Comparison of ENCODE assay signal across 8 cellular contexts in the genomic region with DNA sequence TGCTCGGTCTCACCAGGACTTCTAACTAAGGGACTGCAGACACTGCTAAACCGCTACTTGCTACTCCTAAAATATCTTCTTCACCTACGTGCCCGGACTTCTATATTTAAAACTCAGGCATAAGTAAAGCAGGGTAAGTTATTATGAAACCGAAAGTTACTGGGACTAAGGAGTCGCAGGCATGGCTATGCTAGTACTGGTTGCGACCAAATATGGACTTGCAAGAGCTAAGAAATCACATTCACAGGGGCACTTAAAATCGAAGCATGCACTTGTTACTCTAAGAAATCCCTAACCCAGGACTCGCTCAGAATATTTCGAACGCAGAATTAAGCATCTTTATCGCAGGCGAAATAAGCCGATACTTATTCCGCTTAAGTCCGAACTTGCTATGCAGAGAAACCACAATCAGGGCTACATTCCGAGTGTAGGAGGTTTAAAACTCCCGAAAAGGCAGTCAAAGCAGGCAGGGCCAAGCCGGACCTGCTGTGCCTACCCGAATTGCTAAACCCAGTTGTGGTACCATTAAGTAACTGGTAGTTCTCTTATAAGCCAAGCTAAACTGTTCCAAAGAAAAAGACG. TPM values are rescaled to one million over a fixed set of nuclear protein-coding genes. Genes with fewer than 3 reads are reported as not detected.
A peak's percentile ranks its signal among the peaks of the same experiment; 100 is the strongest.
DNase-seq lines count a peak whose midpoint lies in the region; ATAC-seq and TF ChIP-seq lines count a peak whose summit lies in the region.

No MANE protein-coding gene starts in this region.

- H3K36me3 Mint-ChIP-seq in activated naive CD4-positive, alpha-beta T cell treated with anti-CD3 and anti-CD28 coated beads, Interleukin-2, amount 50 U/mL, for 72 hours, result peaks cover 0 to 18% of the 10 kb centered on the region in 2 donors

- H3K4me3 ChIP-seq in Karpas-422 (ENCODE audit: low read length) (no peak overlapping the region), tibial artery (peak overlapping the region; percentile 29 to 72)

- no peaks in the 10 kb centered on the region for H3K9me3 Mint-ChIP-seq in activated naive CD4-positive, alpha-beta T cell treated with anti-CD3 and anti-CD28 coated beads, Interleukin-2, amount 50 U/mL, for 72 hours

- H3K9me3 ChIP-seq in Karpas-422 (ENCODE audit: low read length), result no peaks in the 10 kb centered on the region
- no peaks in the 10 kb centered on the region for H3K9me3 ChIP-seq in tibial artery

- H3K9me2 ChIP-seq in Karpas-422 (replicated peaks; ENCODE audit: insufficient read depth, low read length), result no peaks in the 10 kb centered on the region

- peak overlapping the region; percentile 31 to 98 for H3K27ac Mint-ChIP-seq in activated naive CD4-positive, alpha-beta T cell treated with anti-CD3 and anti-CD28 coated beads, Interleukin-2, amount 50 U/mL, for 72 hours

- H3K27me3 ChIP-seq in Karpas-422 (ENCODE audit: low read length) (no peaks in the 10 kb centered on the region), tibial artery (no peaks in the 10 kb centered on the region)

- TF ChIP-seq CTCF in tibial artery (IDR thresholded peaks at IDR 0.05), result no peak

- no peak overlapping the region for H3K9ac ChIP-seq in Karpas-422 (ENCODE audit: low read length)

- no peaks in the 10 kb centered on the region for H4K20me1 ChIP-seq in Karpas-422 (ENCODE audit: insufficient read depth, low read depth, low read length)

- intact Hi-C loops in tibial artery (cut with DNase I; ENCODE audit: low total_unique reads), result loop anchor here (2.0 kb wide), 1 partner anchor 43 kb away; no protein-coding TSS in a partner anchor

- H3K27ac ChIP-seq in Karpas-422 (ENCODE audit: low read length), result no peak overlapping the region
- H3K27ac ChIP-seq in tibial artery, result peak overlapping the region; percentile 32 to 48

- no peaks in the 10 kb centered on the region for H3K36me3 ChIP-seq in Karpas-422 (ENCODE audit: insufficient read depth, low read length)
- no peaks in the 10 kb centered on the region for H3K36me3 ChIP-seq in tibial artery

- ATAC-seq in activated CD4-positive, CD25-positive, alpha-beta regulatory T cell treated with anti-CD3 and anti-CD28 coated beads, Interleukin-2, amount 50 U/mL, for 24 hours, result peak; percentile 9 to 12
- ATAC-seq in activated naive CD4-positive, alpha-beta T cell treated with anti-CD3 and anti-CD28 coated beads, Interleukin-2, amount 50 U/mL, for 72 hours, result peak; percentile 22 to 35
- no peak for ATAC-seq in HG03045 (IDR thresholded peaks at IDR 0.05; ENCODE audit: unreplicated experiment)

- H3K4me1 ChIP-seq in Karpas-422 (ENCODE audit: low read length) (peaks cover 20% of the 10 kb centered on the region), tibial artery (peaks cover 0 to 8% (median 0%) of the 10 kb centered on the region in 4 donors)

- H3K79me2 ChIP-seq in Karpas-422 (ENCODE audit: low read length), result no peaks in the 10 kb centered on the region

- DNase-seq in activated CD4-positive, CD25-positive, alpha-beta regulatory T cell treated with anti-CD3 and anti-CD28 coated beads, Interleukin-2, amount 50 U/mL, for 72 hours, result no peak
- no peak for DNase-seq in Karpas-422
- no peak for DNase-seq in activated naive CD4-positive, alpha-beta T cell treated with anti-CD3 and anti-CD28 coated beads, Interleukin-2, amount 50 U/mL, for 72 hours (ENCODE audit: low spot score in 2 of 2)
- peak; percentile 85 for DNase-seq in iris pigment epithelial cell (ENCODE audit: low read depth)
- DNase-seq in tibial artery, result no peak
- no peak for DNase-seq in NCI-H2029 (lab: John Stamatoyannopoulos, UW)

- H3K4me2 ChIP-seq in Karpas-422 (ENCODE audit: low read depth, low read length, poor library complexity, severe bottlenecking), result peak overlapping the region; percentile 13

- H2AFZ ChIP-seq in Karpas-422 (ENCODE audit: low read length), result no peak overlapping the region

RNA-seq across cellular contexts. Expression of a gene that starts 2.1 kb away (rescaled TPM):
- 9.0 and 15.3 TPM in 2 replicates for total RNA-seq in Karpas-422 (2014; rRNA removed; shearing (Covaris generic); ENCODE audit: low replicate concordance)
- 1 to 10 TPM; 5.3 to 8.4 TPM for total RNA-seq in activated naive CD4-positive, alpha-beta T cell treated with anti-CD3 and anti-CD28 coated beads, Interleukin-2, amount 50 U/mL, for 72 hours
